In the genomic region with DNA sequence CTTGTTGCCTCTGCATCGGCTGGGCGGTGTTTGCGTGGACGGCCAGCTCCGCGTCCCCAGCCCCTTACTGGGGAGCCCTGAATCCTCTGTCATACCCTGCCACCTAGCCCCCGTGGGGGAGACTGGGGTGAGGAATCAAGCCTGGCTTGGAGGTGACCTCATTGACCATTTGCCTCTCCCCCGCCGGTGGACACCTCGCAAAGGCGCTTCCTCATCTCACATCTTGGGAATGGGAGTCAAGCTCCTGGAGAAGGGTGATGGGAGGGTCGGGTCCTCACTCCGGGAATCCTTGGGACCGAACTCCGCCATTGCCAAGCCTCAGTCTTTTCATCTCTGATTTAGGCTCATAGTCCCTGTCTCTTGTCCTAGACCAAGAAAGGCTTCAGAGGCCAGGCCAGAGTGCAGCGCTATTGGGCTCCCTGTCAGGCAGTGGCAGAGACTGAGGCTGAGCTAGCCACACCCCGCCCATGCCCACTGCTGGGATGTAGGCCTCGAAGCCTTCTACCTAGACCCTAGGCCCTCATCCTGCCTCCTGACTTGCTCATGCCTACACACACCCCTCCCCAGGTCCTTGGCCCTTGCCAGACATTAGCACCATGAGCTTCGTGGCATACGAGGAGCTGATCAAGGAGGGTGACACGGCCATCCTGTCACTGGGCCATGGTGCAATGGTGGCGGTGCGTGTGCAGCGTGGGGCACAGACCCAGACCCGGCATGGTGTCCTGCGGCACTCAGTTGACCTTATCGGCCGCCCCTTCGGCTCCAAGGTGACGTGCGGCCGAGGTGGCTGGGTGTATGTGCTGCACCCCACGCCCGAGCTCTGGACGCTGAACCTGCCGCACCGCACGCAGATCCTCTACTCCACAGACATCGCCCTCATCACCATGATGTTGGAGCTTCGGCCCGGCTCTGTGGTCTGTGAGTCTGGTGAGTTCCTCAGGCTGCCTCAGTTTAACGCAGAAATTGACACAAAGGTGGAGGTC, we compare ENCODE assay signal across 8 cellular contexts. TPM values are rescaled to one million over a fixed set of nuclear protein-coding genes. Genes with fewer than 3 reads are reported as not detected.
DNase-seq lines count a peak whose midpoint lies in the region; ATAC-seq, FAIRE-seq and TF ChIP-seq lines count a peak whose summit lies in the region.

No MANE protein-coding gene starts in this region.

- H3K4me2 ChIP-seq in SK-N-SH, result peak overlapping the region; percentile 99

- no peak for TF ChIP-seq EP300 in SK-N-SH (IDR thresholded peaks at IDR 0.05; ENCODE audit: borderline replicate concordance in 1 of 2, low read depth in 1 of 2, low read length in 1 of 2)

- POLR2A ChIA-PET in SK-N-SH (lab: Yijun Ruan, JAX), result interaction anchor here (1.6 kb wide), 1 partner anchor 14 kb away, joined by 6 read pairs; no protein-coding TSS in a partner anchor

- no peak for FAIRE-seq in frontal cortex (lab: Jason Lieb, UNC)

- peaks cover 9% of the 10 kb centered on the region; the same call in 1 of the 2 replicates for H4K20me1 ChIP-seq in SK-N-SH (ENCODE audit: insufficient read depth)

- H3K4me3 ChIP-seq in SK-N-SH (ENCODE audit: low read depth in 2 of 2, low read length in 1 of 2) (peak overlapping the region; percentile 94 to 99), fibroblast of the aortic adventitia (ENCODE audit: low read depth, low read length) (peak overlapping the region; percentile 96), gastrocnemius medialis (peak overlapping the region; percentile 79 to 97 (median 84))

- no peak for TF ChIP-seq CTCF in SK-N-SH (IDR thresholded peaks at IDR 0.05)
- TF ChIP-seq CTCF in fibroblast of the aortic adventitia (IDR thresholded peaks at IDR 0.05; ENCODE audit: insufficient read depth, low read length), result no peak
- TF ChIP-seq CTCF in gastrocnemius medialis (IDR thresholded peaks at IDR 0.05 in 4 of 5, conservative IDR thresholded peaks at IDR 0.05 in 1 of 5), result no peak

- peak overlapping the region; percentile 89 for H3K9ac ChIP-seq in SK-N-SH

- ATAC-seq in GM19455 (IDR thresholded peaks at IDR 0.05; ENCODE audit: unreplicated experiment) (peak; percentile 2), gastrocnemius medialis (peak in 1 of 2 donors; percentile 2), HG03439 (IDR thresholded peaks at IDR 0.05; ENCODE audit: unreplicated experiment) (no peak)

- peak overlapping the region in 1 of 2 experiments; percentile 40; a peak in 2 of 4 replicates for H3K27ac ChIP-seq in SK-N-SH (ENCODE audit: low read depth in 2 of 2, low read length in 1 of 2)
- H3K27ac ChIP-seq in gastrocnemius medialis, result peak overlapping the region; percentile 86 to 94 (median 90)

- H3F3A ChIP-seq in SK-N-SH (replicated peaks; ENCODE audit: insufficient read depth), result peaks cover 3% of the 10 kb centered on the region

- TF ChIP-seq POLR2A in gastrocnemius medialis (IDR thresholded peaks at IDR 0.05), result no peak

- H3K9me3 ChIP-seq in SK-N-SH, result no peaks in the 10 kb centered on the region
- no peaks in the 10 kb centered on the region for H3K9me3 ChIP-seq in gastrocnemius medialis

- H3K9me2 ChIP-seq in SK-N-SH, result no peaks in the 10 kb centered on the region

- H3K36me3 ChIP-seq in SK-N-SH (replicated peaks in 1 of 2; ENCODE audit: control insufficient read depth in 1 of 2, insufficient read depth in 2 of 2, low read length in 1 of 2) (peaks cover 0 to 24% of the 10 kb centered on the region in 2 experiments), gastrocnemius medialis (peaks cover 0 to 29% of the 10 kb centered on the region in 2 donors)

- WGBS in SK-N-SH (ENCODE audit: low lambda C conversion rate), result 16% methylated on average over 14 of the region's 42 CpGs

- in situ Hi-C loops in gastrocnemius medialis (cut with MboI; ENCODE audit: low sequenced_read_pairs in 4 of 4), result no loop called here

- H3K4me1 ChIP-seq in SK-N-SH (ENCODE audit: control insufficient read depth in 1 of 2, insufficient read depth in 2 of 2, low read depth in 1 of 2, low read length in 1 of 2) (peaks cover 9 to 25% of the 10 kb centered on the region in 2 experiments; a peak in 1 of 4 replicates), gastrocnemius medialis (peaks cover 16 to 24% of the 10 kb centered on the region in 2 donors)

- CTCF ChIA-PET in SK-N-SH (lab: Yijun Ruan, JAX), result interaction anchor here (0.8 to 8.5 kb wide), 6 partner anchors 9 to 29 kb away, joined by 3 to 52 read pairs (median 12); no protein-coding TSS in a partner anchor

- H3K79me2 ChIP-seq in SK-N-SH (ENCODE audit: insufficient read depth), result peaks cover 36% of the 10 kb centered on the region

- intact Hi-C loops in gastrocnemius medialis (cut with DNase I; ENCODE audit: low total_unique reads), result no loop called here

- TF ChIP-seq RAD21 in SK-N-SH (IDR thresholded peaks at IDR 0.05; ENCODE audit: low read length), result no peak

- H2AFZ ChIP-seq in SK-N-SH (ENCODE audit: low read depth), result peak overlapping the region; percentile 59; the same call in 1 of the 2 replicates

- DNase-seq in SK-N-SH (no peak), fibroblast of the aortic adventitia (ENCODE audit: low read depth) (no peak), gastrocnemius medialis (no peak), frontal cortex (ENCODE audit: low spot score in 2 of 2) (no peak), inferior parietal cortex (ENCODE audit: extremely low spot score) (no peak)
- no peak for DNase-seq in activated CD4-positive, alpha-beta T cell treated with anti-CD3 and anti-CD28 coated beads for 1 hour

- no peaks in the 10 kb centered on the region for H3K27me3 ChIP-seq in SK-N-SH (ENCODE audit: insufficient read depth)
- no peaks in the 10 kb centered on the region for H3K27me3 ChIP-seq in gastrocnemius medialis

TF ChIP-seq in SK-N-SH, 30 proteins besides CTCF, POLR2A, EP300 and RAD21 (continues in another document):
- no peak for TF ChIP-seq MEF2A (IDR thresholded peaks at IDR 0.05; ENCODE audit: borderline replicate concordance, low read depth)
- TF ChIP-seq, protein P1, sequence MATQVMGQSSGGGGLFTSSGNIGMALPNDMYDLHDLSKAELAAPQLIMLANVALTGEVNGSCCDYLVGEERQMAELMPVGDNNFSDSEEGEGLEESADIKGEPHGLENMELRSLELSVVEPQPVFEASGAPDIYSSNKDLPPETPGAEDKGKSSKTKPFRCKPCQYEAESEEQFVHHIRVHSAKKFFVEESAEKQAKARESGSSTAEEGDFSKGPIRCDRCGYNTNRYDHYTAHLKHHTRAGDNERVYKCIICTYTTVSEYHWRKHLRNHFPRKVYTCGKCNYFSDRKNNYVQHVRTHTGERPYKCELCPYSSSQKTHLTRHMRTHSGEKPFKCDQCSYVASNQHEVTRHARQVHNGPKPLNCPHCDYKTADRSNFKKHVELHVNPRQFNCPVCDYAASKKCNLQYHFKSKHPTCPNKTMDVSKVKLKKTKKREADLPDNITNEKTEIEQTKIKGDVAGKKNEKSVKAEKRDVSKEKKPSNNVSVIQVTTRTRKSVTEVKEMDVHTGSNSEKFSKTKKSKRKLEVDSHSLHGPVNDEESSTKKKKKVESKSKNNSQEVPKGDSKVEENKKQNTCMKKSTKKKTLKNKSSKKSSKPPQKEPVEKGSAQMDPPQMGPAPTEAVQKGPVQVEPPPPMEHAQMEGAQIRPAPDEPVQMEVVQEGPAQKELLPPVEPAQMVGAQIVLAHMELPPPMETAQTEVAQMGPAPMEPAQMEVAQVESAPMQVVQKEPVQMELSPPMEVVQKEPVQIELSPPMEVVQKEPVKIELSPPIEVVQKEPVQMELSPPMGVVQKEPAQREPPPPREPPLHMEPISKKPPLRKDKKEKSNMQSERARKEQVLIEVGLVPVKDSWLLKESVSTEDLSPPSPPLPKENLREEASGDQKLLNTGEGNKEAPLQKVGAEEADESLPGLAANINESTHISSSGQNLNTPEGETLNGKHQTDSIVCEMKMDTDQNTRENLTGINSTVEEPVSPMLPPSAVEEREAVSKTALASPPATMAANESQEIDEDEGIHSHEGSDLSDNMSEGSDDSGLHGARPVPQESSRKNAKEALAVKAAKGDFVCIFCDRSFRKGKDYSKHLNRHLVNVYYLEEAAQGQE (IDR thresholded peaks at IDR 0.05; ENCODE audit: low read depth, low read length), result no peak
- TF ChIP-seq RCOR1 (IDR thresholded peaks at IDR 0.05; ENCODE audit: low read length), result no peak
- no peak for TF ChIP-seq ELF1 (IDR thresholded peaks at IDR 0.05)
- TF ChIP-seq, protein P2, sequence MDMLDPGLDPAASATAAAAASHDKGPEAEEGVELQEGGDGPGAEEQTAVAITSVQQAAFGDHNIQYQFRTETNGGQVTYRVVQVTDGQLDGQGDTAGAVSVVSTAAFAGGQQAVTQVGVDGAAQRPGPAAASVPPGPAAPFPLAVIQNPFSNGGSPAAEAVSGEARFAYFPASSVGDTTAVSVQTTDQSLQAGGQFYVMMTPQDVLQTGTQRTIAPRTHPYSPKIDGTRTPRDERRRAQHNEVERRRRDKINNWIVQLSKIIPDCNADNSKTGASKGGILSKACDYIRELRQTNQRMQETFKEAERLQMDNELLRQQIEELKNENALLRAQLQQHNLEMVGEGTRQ (IDR thresholded peaks at IDR 0.05; ENCODE audit: borderline replicate concordance, low read depth, low read length), result no peak

RNA-seq across cellular contexts. Expression of a gene that starts 0.7 kb away (rescaled TPM):
- 15.8 and 18.1 TPM in 2 replicates for polyA plus RNA-seq in SK-N-SH (2012; rRNA removed)
- 6.9 and 12.1 TPM in 2 replicates for polyA plus RNA-seq in SK-N-SH (2012; cell fraction: cytosol; rRNA removed)
- 32.9 and 37.6 TPM in 2 replicates for polyA plus RNA-seq in SK-N-SH (2012; cell fraction: nucleus; rRNA removed)
- total RNA-seq in fibroblast of the aortic adventitia (ENCODE audit: low replicate concordance) (4.7 and 9.2 TPM in 2 replicates), gastrocnemius medialis (10 to 100 TPM in 1 of 4 donors, 1 to 10 TPM in 3; 8.3 to 11.0 (median 9.6) TPM), frontal cortex (4.9 TPM)

RNA-seq across cellular contexts. Expression of a gene that starts 7.0 kb away (rescaled TPM):
- polyA plus RNA-seq in SK-N-SH (2012; rRNA removed), result 47.6 and 53.0 TPM in 2 replicates
- 24.1 and 41.5 TPM in 2 replicates for polyA plus RNA-seq in SK-N-SH (2012; cell fraction: cytosol; rRNA removed)
- polyA plus RNA-seq in SK-N-SH (2012; cell fraction: nucleus; rRNA removed), result 111 and 208 TPM in 2 replicates
- 17.6 and 29.3 TPM in 2 replicates for total RNA-seq in fibroblast of the aortic adventitia (ENCODE audit: low replicate concordance)
- 100 to 1,000 TPM in 1 of 4 donors, 10 to 100 TPM in 3; 20.7 to 110 (median 43.4) TPM for total RNA-seq in gastrocnemius medialis
- total RNA-seq in frontal cortex, result 260 TPM

RNA-seq across cellular contexts. Expression of a gene that starts 32.8 kb away (rescaled TPM):
- polyA plus RNA-seq in SK-N-SH (2012; rRNA removed), result 5.2 and 5.9 TPM in 2 replicates
- 7.9 and 8.3 TPM in 2 replicates for polyA plus RNA-seq in SK-N-SH (2012; cell fraction: cytosol; rRNA removed)
- 3.4 and 5.4 TPM in 2 replicates for polyA plus RNA-seq in SK-N-SH (2012; cell fraction: nucleus; rRNA removed)
- 20.9 and 37.9 TPM in 2 replicates for total RNA-seq in fibroblast of the aortic adventitia (ENCODE audit: low replicate concordance)
- total RNA-seq in gastrocnemius medialis, result 10 to 100 TPM; 16.9 to 22.6 (median 21.0) TPM
- total RNA-seq in frontal cortex, result 51.4 TPM

RNA-seq across cellular contexts. Expression of a gene that starts 33.1 kb away (rescaled TPM):
- polyA plus RNA-seq in SK-N-SH (2012; rRNA removed), result 25.2 and 25.4 TPM in 2 replicates
- polyA plus RNA-seq in SK-N-SH (2012; cell fraction: cytosol; rRNA removed), result 29.8 and 31.6 TPM in 2 replicates
- 4.9 and 8.9 TPM in 2 replicates for polyA plus RNA-seq in SK-N-SH (2012; cell fraction: nucleus; rRNA removed)
- total RNA-seq in fibroblast of the aortic adventitia (ENCODE audit: low replicate concordance), result 5.6 and 23.6 TPM in 2 replicates
- 100 to 1,000 TPM in 1 of 4 donors, 10 to 100 TPM in 3; 56.7 to 111 (median 71.7) TPM for total RNA-seq in gastrocnemius medialis
- 38.3 TPM for total RNA-seq in frontal cortex
